In genomic region chr12:121145221-121145620, GRCh38 we compare ENCODE assay signal across 2 cellular contexts.
TF ChIP-seq lines count a peak whose summit lies in the region.

No MANE protein-coding gene starts in this region.

TF ChIP-seq in IMR-90, 13 proteins besides CTCF, POLR2A, EP300 and RAD21:
- TF ChIP-seq MAZ (IDR thresholded peaks at IDR 0.05; ENCODE audit: borderline replicate concordance, low read depth, low read length), result no peak
- no peak for TF ChIP-seq ELK1 (IDR thresholded peaks at IDR 0.05; ENCODE audit: borderline replicate concordance, low read depth, low read length)
- no peak for TF ChIP-seq SMC3 (IDR thresholded peaks at IDR 0.05; ENCODE audit: low read depth, low read length)
- no peak for TF ChIP-seq BHLHE40 (IDR thresholded peaks at IDR 0.05; ENCODE audit: low read depth, low read length)
- no peak for TF ChIP-seq USF2 (IDR thresholded peaks at IDR 0.05; ENCODE audit: low read depth, low read length)
- no peak for TF ChIP-seq CHD1 (IDR thresholded peaks at IDR 0.05; ENCODE audit: low read depth, low read length)
- no peak for TF ChIP-seq RFX5 (IDR thresholded peaks at IDR 0.05; ENCODE audit: low read depth, low read length)
TF ChIP-seq in IMR-90: peak in this region for 0.

TF ChIP-seq in HEK293T, 16 proteins besides CTCF, POLR2A, EP300 and RAD21:
- TF ChIP-seq BHLHE40 (IDR thresholded peaks at IDR 0.05; ENCODE audit: borderline replicate concordance), result no peak
- no peak for TF ChIP-seq LEF1 (IDR thresholded peaks at IDR 0.05; ENCODE audit: borderline replicate concordance)
- no peak for TF ChIP-seq SP1 (IDR thresholded peaks at IDR 0.05)
- TF ChIP-seq SUZ12 (IDR thresholded peaks at IDR 0.05), result no peak
- no peak for TF ChIP-seq CTBP1 (IDR thresholded peaks at IDR 0.05; ENCODE audit: borderline replicate concordance)
- no peak for TF ChIP-seq PKNOX1 (IDR thresholded peaks at IDR 0.05)
- TF ChIP-seq HDGF (IDR thresholded peaks at IDR 0.05; ENCODE audit: borderline replicate concordance), result no peak
- TF ChIP-seq TARDBP (IDR thresholded peaks at IDR 0.05), result no peak
- TF ChIP-seq FOXK2 (IDR thresholded peaks at IDR 0.05), result no peak
- no peak for TF ChIP-seq ELF4 (IDR thresholded peaks at IDR 0.05)
- no peak for TF ChIP-seq ARNT (IDR thresholded peaks at IDR 0.05)
- TF ChIP-seq FOXM1 (IDR thresholded peaks at IDR 0.05; ENCODE audit: borderline replicate concordance), result no peak
- no peak for TF ChIP-seq ZNF384 (IDR thresholded peaks at IDR 0.05)
- no peak for TF ChIP-seq NFRKB (IDR thresholded peaks at IDR 0.05)
- no peak for TF ChIP-seq L3MBTL2 (conservative IDR thresholded peaks at IDR 0.05)
TF ChIP-seq in HEK293T: peak in this region for 0.
